Comparison of ENCODE assay signal across 22 cellular contexts in genomic region chr7:1243964-1244416, GRCh38. TPM values are rescaled to one million over a fixed set of nuclear protein-coding genes. Genes with fewer than 3 reads are reported as not detected.
"Had no signal": no experiment of that assay in that cellular context is flagged by ENCODE, and none has a peak within 500 bp of the region (broad histone marks: within the 10 kb centered on the region; RNA-seq: fewer than 3 reads in every experiment).

No MANE protein-coding gene starts in this region.

- H3K9me3 Mint-ChIP-seq: activated CD4-positive, alpha-beta memory T cell treated with anti-CD3 and anti-CD28 coated beads for 36 hours; activated T-helper 1 cell treated with anti-CD3 and anti-CD28 coated beads, Interleukin-12 subunit alpha, Interleukin-12 subunit beta, Interleukin-2, Interleukin-4 antibody, amounts not matched to agents 30 ng/mL and 10 ng/mL and 1 ng/mL, durations not matched to agents 14 hours and 24 hours and 36 hours; stimulated activated naive CD8-positive, alpha-beta T cell treated with anti-CD3 and anti-CD28 coated beads, Interleukin-15, Interleukin-2, amounts not matched to agents 100 ng/mL and 50 ng/mL, for 24 hours; WTC11 had no signal

- H3K9me3 ChIP-seq: colonic mucosa, mucosa of descending colon, tibial nerve had no signal

- H3K27ac ChIP-seq: brain microvascular endothelial cell, colonic mucosa, tibial nerve had no signal

- H3K36me3 ChIP-seq: brain microvascular endothelial cell, colonic mucosa, tibial nerve had no signal

- DNase-seq: activated CD4-positive, alpha-beta memory T cell treated with anti-CD3 and anti-CD28 coated beads for 36 hours; activated CD4-positive, alpha-beta T cell treated with anti-CD3 and anti-CD28 coated beads for 36 hours; activated gamma-delta T cell treated with Interleukin-2 at 50 U/mL for 16 hours; activated T-cell treated with anti-CD3 and anti-CD28 coated beads for 4 hours; brain microvascular endothelial cell; central memory CD4-positive, alpha-beta T cell; colonic mucosa; hypothalamus; kidney glomerular epithelial cell; mesenchymal stem cell; naive thymus-derived CD4-positive, alpha-beta T cell; occipital lobe had no signal

- FAIRE-seq: endometrium, frontal cortex had no signal

- H3K4me3 Mint-ChIP-seq: activated CD4-positive, alpha-beta memory T cell treated with anti-CD3 and anti-CD28 coated beads for 36 hours; activated CD4-positive, alpha-beta T cell treated with anti-CD3 and anti-CD28 coated beads for 36 hours; activated T-helper 1 cell treated with anti-CD3 and anti-CD28 coated beads, Interleukin-12 subunit alpha, Interleukin-12 subunit beta, Interleukin-2, Interleukin-4 antibody, amounts not matched to agents 30 ng/mL and 10 ng/mL and 1 ng/mL, durations not matched to agents 14 hours and 24 hours and 36 hours; stimulated activated naive CD8-positive, alpha-beta T cell treated with anti-CD3 and anti-CD28 coated beads, Interleukin-15, Interleukin-2, amounts not matched to agents 100 ng/mL and 50 ng/mL, for 24 hours; WTC11 had no signal

- H3K4me3 ChIP-seq: colonic mucosa, mucosa of descending colon, tibial nerve had no signal

- H3K36me3 Mint-ChIP-seq: activated CD4-positive, alpha-beta memory T cell treated with anti-CD3 and anti-CD28 coated beads for 36 hours; naive thymus-derived CD4-positive, alpha-beta T cell had no signal

- ATAC-seq: activated CD4-positive, alpha-beta T cell treated with anti-CD3 and anti-CD28 coated beads for 36 hours; mucosa of descending colon; naive thymus-derived CD4-positive, alpha-beta T cell; WTC11 had no signal

- H3K4me1 ChIP-seq: colonic mucosa had no signal

- H3K27ac Mint-ChIP-seq: activated CD4-positive, alpha-beta memory T cell treated with anti-CD3 and anti-CD28 coated beads for 36 hours; activated CD4-positive, alpha-beta T cell treated with anti-CD3 and anti-CD28 coated beads for 36 hours; activated T-helper 1 cell treated with anti-CD3 and anti-CD28 coated beads, Interleukin-12 subunit alpha, Interleukin-12 subunit beta, Interleukin-2, Interleukin-4 antibody, amounts not matched to agents 30 ng/mL and 10 ng/mL and 1 ng/mL, durations not matched to agents 14 hours and 24 hours and 36 hours; stimulated activated naive CD8-positive, alpha-beta T cell treated with anti-CD3 and anti-CD28 coated beads, Interleukin-15, Interleukin-2, amounts not matched to agents 100 ng/mL and 50 ng/mL, for 24 hours; WTC11 had no signal

RNA-seq across cellular contexts. Expression of gene UNCX, which starts 11.3 kb away (rescaled TPM):
- total RNA-seq: activated CD4-positive, alpha-beta memory T cell treated with anti-CD3 and anti-CD28 coated beads for 36 hours; activated CD4-positive, alpha-beta T cell treated with anti-CD3 and anti-CD28 coated beads for 36 hours; activated T-helper 1 cell treated with anti-CD3 and anti-CD28 coated beads, Interleukin-12 subunit alpha, Interleukin-12 subunit beta, Interleukin-2, Interleukin-4 antibody, amounts not matched to agents 30 ng/mL and 10 ng/mL and 1 ng/mL, durations not matched to agents 14 hours and 24 hours and 36 hours; colonic mucosa; frontal cortex; liver; mucosa of descending colon; naive thymus-derived CD4-positive, alpha-beta T cell; occipital lobe; posterior vena cava; tibial nerve; WTC11 had no signal
- polyA plus RNA-seq: esophagus; liver; naive thymus-derived CD4-positive, alpha-beta T cell had no signal
